27 cellular contexts compared by ENCODE assay signal in the genomic region with DNA sequence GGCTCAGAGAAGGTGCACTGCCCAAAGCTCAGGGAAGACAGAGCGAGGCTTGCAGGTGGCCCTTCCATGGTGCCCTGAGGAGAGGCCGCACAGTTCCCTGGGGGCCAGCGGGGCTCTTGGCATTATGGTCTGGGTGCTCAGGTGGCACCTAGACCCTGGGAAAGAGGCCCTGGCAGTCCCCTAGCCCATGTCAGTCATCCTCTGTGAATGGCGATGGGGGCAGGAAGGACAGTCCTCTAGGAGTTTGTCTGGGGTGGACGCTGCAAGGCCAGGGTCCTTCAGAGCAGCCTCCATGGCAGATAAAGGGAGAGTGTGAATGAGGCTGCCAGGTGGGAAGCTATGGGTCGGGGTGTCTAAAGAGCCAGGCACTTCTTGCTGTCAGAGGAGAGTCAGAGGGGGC.
"Had no signal": no experiment of that assay in that cellular context is flagged by ENCODE, and none has a peak within 500 bp of the region (broad histone marks: within the 10 kb centered on the region; RNA-seq: fewer than 3 reads in every experiment).

No MANE protein-coding gene starts in this region.

- H3K4me1 Mint-ChIP-seq: memory B cell; stimulated activated effector memory CD8-positive, alpha-beta T cell treated with anti-CD3 and anti-CD28 coated beads, Interleukin-12 subunit alpha, Interleukin-12 subunit beta, amount 100 ng/mL, for 72 hours had no signal

- H3K27ac Mint-ChIP-seq: dendritic cell treated with granulocyte-macrophage colony-stimulating factor and Interleukin-4, amounts not matched to agents 40 ng/mL and 50 ng/mL, for 4 days; effector memory CD8-positive, alpha-beta T cell; memory B cell; mesothelial cell of epicardium; nephron; stimulated activated effector memory CD8-positive, alpha-beta T cell treated with anti-CD3 and anti-CD28 coated beads, Interleukin-12 subunit alpha, Interleukin-12 subunit beta, amount 100 ng/mL, for 72 hours; type B pancreatic cell had no signal

- H3K27me3 ChIP-seq: gastroesophageal sphincter, pancreas, suprapubic skin, thyroid gland, uterus had no signal

- H3K9me3 Mint-ChIP-seq: dendritic cell treated with granulocyte-macrophage colony-stimulating factor and Interleukin-4, amounts not matched to agents 40 ng/mL and 50 ng/mL, for 4 days; effector memory CD8-positive, alpha-beta T cell; memory B cell; mesothelial cell of epicardium; stimulated activated effector memory CD8-positive, alpha-beta T cell treated with anti-CD3 and anti-CD28 coated beads, Interleukin-12 subunit alpha, Interleukin-12 subunit beta, amount 100 ng/mL, for 72 hours; type B pancreatic cell had no signal

- ATAC-seq: effector memory CD8-positive, alpha-beta T cell; gastroesophageal sphincter; lower lobe of right lung; psoas muscle; stimulated activated effector memory CD8-positive, alpha-beta T cell treated with anti-CD3 and anti-CD28 coated beads, Interleukin-12 subunit alpha, Interleukin-12 subunit beta, amount 100 ng/mL, for 72 hours; stimulated activated naive CD8-positive, alpha-beta T cell treated with anti-CD3 and anti-CD28 coated beads, Interleukin-15, Interleukin-2, amounts not matched to agents 100 U/mL and 50 U/mL, for 24 hours had no signal

- H3K4me3 Mint-ChIP-seq: dendritic cell treated with granulocyte-macrophage colony-stimulating factor and Interleukin-4, amounts not matched to agents 40 ng/mL and 50 ng/mL, for 4 days; effector memory CD8-positive, alpha-beta T cell; memory B cell; mesothelial cell of epicardium; nephron; stimulated activated effector memory CD8-positive, alpha-beta T cell treated with anti-CD3 and anti-CD28 coated beads, Interleukin-12 subunit alpha, Interleukin-12 subunit beta, amount 100 ng/mL, for 72 hours; type B pancreatic cell had no signal

- H3K36me3 Mint-ChIP-seq: memory B cell; mesothelial cell of epicardium; stimulated activated effector memory CD8-positive, alpha-beta T cell treated with anti-CD3 and anti-CD28 coated beads, Interleukin-12 subunit alpha, Interleukin-12 subunit beta, amount 100 ng/mL, for 72 hours; type B pancreatic cell had no signal

- H3K4me1 ChIP-seq: esophagus squamous epithelium, gastroesophageal sphincter, lower lobe of right lung, pancreas, psoas muscle, suprapubic skin, uterus had no signal

- H3K4me3 ChIP-seq: esophagus squamous epithelium, gastroesophageal sphincter, lower lobe of right lung, pancreas, psoas muscle, suprapubic skin, thyroid gland, uterus had no signal

- H3K9me3 ChIP-seq: esophagus squamous epithelium, gastroesophageal sphincter, lower lobe of right lung, pancreas, psoas muscle, suprapubic skin, thyroid gland, uterus had no signal

- H3K27me3 Mint-ChIP-seq: dendritic cell treated with granulocyte-macrophage colony-stimulating factor and Interleukin-4, amounts not matched to agents 40 ng/mL and 50 ng/mL, for 4 days; type B pancreatic cell had no signal

- H3K36me3 ChIP-seq: esophagus squamous epithelium, gastroesophageal sphincter, lower lobe of right lung, pancreas, suprapubic skin, thyroid gland, uterus had no signal

- H3K27ac ChIP-seq: epithelial cell of prostate, esophagus squamous epithelium, gastroesophageal sphincter, lower lobe of right lung, pancreas, psoas muscle, suprapubic skin, thyroid gland, uterus had no signal

- DNase-seq: effector memory CD8-positive, alpha-beta T cell; esophagus squamous epithelium; foreskin fibroblast; head of caudate nucleus; hippocampal formation; kidney glomerular epithelial cell; occipital lobe; retina; small intestine; stimulated activated CD4-positive, alpha-beta T cell treated with anti-CD3 and anti-CD28 coated beads, Interleukin-4, amount 100 ng/mL, for 1 hour; stimulated activated CD8-positive, alpha-beta memory T cell treated with anti-CD3 and anti-CD28 coated beads, Interleukin-4, amount 100 ng/mL, for 48 hours; stimulated activated naive CD8-positive, alpha-beta T cell treated with anti-CD3 and anti-CD28 coated beads, Interleukin-15, Interleukin-2, amounts not matched to agents 100 U/mL and 50 U/mL, for 24 hours; thyroid gland; uterus had no signal

- FAIRE-seq: colon, pancreas, small intestine had no signal
